In genomic region chr5:75457691-75458090, GRCh38 we compare ENCODE assay signal across 27 cellular contexts. TPM values are rescaled to one million over a fixed set of nuclear protein-coding genes. Genes with fewer than 3 reads are reported as not detected.
DNase-seq lines count a peak whose midpoint lies in the region; ATAC-seq, FAIRE-seq and TF ChIP-seq lines count a peak whose summit lies in the region.
"Had no signal": no experiment of that assay in that cellular context is flagged by ENCODE, and none has a peak within 500 bp of the region (broad histone marks: within the 10 kb centered on the region; RNA-seq: fewer than 3 reads in every experiment).

No MANE protein-coding gene starts in this region.

- H3K27ac Mint-ChIP-seq in effector memory CD8-positive, alpha-beta T cell: no peak overlapping the region
- H3K27ac Mint-ChIP-seq: activated CD8-positive, alpha-beta T cell treated with anti-CD3 and anti-CD28 coated beads for 36 hours; activated naive CD4-positive, alpha-beta T cell treated with anti-CD3 and anti-CD28 coated beads for 36 hours; brain; HFFc6; stimulated activated effector memory CD8-positive, alpha-beta T cell treated with anti-CD3 and anti-CD28 coated beads, Interleukin-12 subunit alpha, Interleukin-12 subunit beta, amount 100 ng/mL, for 72 hours had no signal

- H2AFZ ChIP-seq in keratinocyte (ENCODE audit: control insufficient read depth, low read length): no peak overlapping the region
- H2AFZ ChIP-seq: GM23248 had no signal

- no peaks in the 10 kb centered on the region for H4K20me1 ChIP-seq in keratinocyte (ENCODE audit: control insufficient read depth, extremely low read depth, insufficient read depth, low read length)

- H3K9ac ChIP-seq in keratinocyte (ENCODE audit: control insufficient read depth, extremely low read depth, insufficient read depth, low read length): no peak overlapping the region
- H3K9ac ChIP-seq: GM23248 had no signal

- intact Hi-C loops in upper lobe of right lung (cut with DNase I): no loop called here

- DNase-seq in SIG-M5 treated with dmso at 0.1 percent for 504 hours (lab: John Stamatoyannopoulos, UW; ENCODE audit: unreplicated experiment) (peak; percentile 52), SIG-M5 (lab: John Stamatoyannopoulos, UW) (no peak), bronchial epithelial cell (ENCODE audit: low read depth) (peak; percentile 90), keratinocyte (ENCODE audit: low read depth, low spot score) (peak; percentile 17), upper lobe of right lung (peak; percentile 71), NCI-H146 treated with DMSO at 0.1 percent for 48 hours (lab: John Stamatoyannopoulos, UW; ENCODE audit: unreplicated experiment) (no peak), WERI-Rb-1 (no peak)
- DNase-seq in effector memory CD8-positive, alpha-beta T cell: no peak
- DNase-seq: 8988T; activated CD8-positive, alpha-beta memory T cell treated with anti-CD3 and anti-CD28 coated beads, Interleukin-2, amount 50 U/mL, for 48 hours; activated CD8-positive, alpha-beta T cell treated with anti-CD3 and anti-CD28 coated beads for 36 hours; activated naive CD4-positive, alpha-beta T cell treated with anti-CD3 and anti-CD28 coated beads for 36 hours; COR-L47; dorsolateral prefrontal cortex; GM23248; HFFc6; KBM-7; MG63; NCI-H1417; NCI-H2081 treated with DMSO at 0.1 percent for 48 hours; NCI-H226; NCI-H69; Right ventricle myocardium superior had no signal

- peaks cover 6% of the 10 kb centered on the region for H3K4me1 ChIP-seq in keratinocyte (ENCODE audit: control insufficient read depth, extremely low read depth, insufficient read depth, low read length)
- peaks cover 4% of the 10 kb centered on the region for H3K4me1 ChIP-seq in upper lobe of right lung

- H3K4me3 ChIP-seq in bronchial epithelial cell (ENCODE audit: low read depth, low read length) (no peak overlapping the region), keratinocyte (ENCODE audit: control insufficient read depth in 2 of 3, extremely low read depth in 1 of 3, insufficient read depth in 2 of 3, low read depth in 1 of 3, low read length in 3 of 3) (no peak overlapping the region), upper lobe of right lung (no peak overlapping the region), WERI-Rb-1 (ENCODE audit: low read depth, low read length) (no peak overlapping the region)
- H3K4me3 ChIP-seq: dorsolateral prefrontal cortex, GM23248, MG63, upper lobe of left lung had no signal

- H3K27me3 Mint-ChIP-seq in effector memory CD8-positive, alpha-beta T cell: no peaks in the 10 kb centered on the region
- H3K27me3 Mint-ChIP-seq: activated CD8-positive, alpha-beta T cell treated with anti-CD3 and anti-CD28 coated beads for 36 hours had no signal

- H3K4me2 ChIP-seq in keratinocyte (ENCODE audit: control insufficient read depth, extremely low read depth, insufficient read depth, low read depth, low read length): peak overlapping the region; percentile 35

- no peaks in the 10 kb centered on the region for H3K36me3 ChIP-seq in bronchial epithelial cell (ENCODE audit: control insufficient read depth, insufficient read depth, low read length)
- peaks cover 0 to 1% of the 10 kb centered on the region in 2 experiments for H3K36me3 ChIP-seq in keratinocyte (ENCODE audit: control insufficient read depth in 2 of 2, extremely low read depth in 1 of 2, insufficient read depth in 2 of 2, low read length in 2 of 2)
- H3K36me3 ChIP-seq in upper lobe of right lung: peaks cover 9% of the 10 kb centered on the region
- no peaks in the 10 kb centered on the region; the same call in 1 of the 2 replicates for H3K36me3 ChIP-seq in WERI-Rb-1
- H3K36me3 ChIP-seq: MG63 had no signal

- H3K9me3 ChIP-seq in keratinocyte (ENCODE audit: control insufficient read depth, low read depth, low read length): no peaks in the 10 kb centered on the region
- no peaks in the 10 kb centered on the region for H3K9me3 ChIP-seq in upper lobe of right lung
- H3K9me3 ChIP-seq in WERI-Rb-1 (ENCODE audit: severe bottlenecking): no peaks in the 10 kb centered on the region
- H3K9me3 ChIP-seq: MG63, upper lobe of left lung had no signal

- no peak for FAIRE-seq in bronchial epithelial cell (lab: Jason Lieb, UNC)
- FAIRE-seq in keratinocyte (lab: Jason Lieb, UNC): no peak

- H3K36me3 Mint-ChIP-seq in effector memory CD8-positive, alpha-beta T cell (ENCODE audit: insufficient read depth): peaks cover 10% of the 10 kb centered on the region

- H3K27me3 ChIP-seq in bronchial epithelial cell (ENCODE audit: control insufficient read depth, insufficient read depth, low read length) (no peaks in the 10 kb centered on the region), keratinocyte (ENCODE audit: control insufficient read depth, extremely low read depth, insufficient read depth, low read length) (no peaks in the 10 kb centered on the region), upper lobe of right lung (no peaks in the 10 kb centered on the region), WERI-Rb-1 (ENCODE audit: insufficient read depth, low read depth, severe bottlenecking) (no peaks in the 10 kb centered on the region)
- H3K27me3 ChIP-seq: dorsolateral prefrontal cortex, MG63, upper lobe of left lung had no signal

- peaks cover 15 to 19% of the 10 kb centered on the region in 2 donors for H3K4me1 Mint-ChIP-seq in effector memory CD8-positive, alpha-beta T cell (ENCODE audit: low read depth in 2 of 2)

- H3K4me3 Mint-ChIP-seq in effector memory CD8-positive, alpha-beta T cell: no peak overlapping the region
- H3K4me3 Mint-ChIP-seq: activated CD8-positive, alpha-beta T cell treated with anti-CD3 and anti-CD28 coated beads for 36 hours; activated naive CD4-positive, alpha-beta T cell treated with anti-CD3 and anti-CD28 coated beads for 36 hours; brain; HFFc6; stimulated activated effector memory CD8-positive, alpha-beta T cell treated with anti-CD3 and anti-CD28 coated beads, Interleukin-12 subunit alpha, Interleukin-12 subunit beta, amount 100 ng/mL, for 72 hours had no signal

- peaks cover 8% of the 10 kb centered on the region for H3K79me2 ChIP-seq in keratinocyte (ENCODE audit: control insufficient read depth, insufficient read depth, low read length)

- peak; percentile 86 for ATAC-seq in upper lobe of right lung
- no peak for ATAC-seq in effector memory CD8-positive, alpha-beta T cell (replicated peaks)
- ATAC-seq: activated CD8-positive, alpha-beta T cell treated with anti-CD3 and anti-CD28 coated beads for 36 hours; stimulated activated effector memory CD8-positive, alpha-beta T cell treated with anti-CD3 and anti-CD28 coated beads, Interleukin-12 subunit alpha, Interleukin-12 subunit beta, amount 100 ng/mL, for 72 hours had no signal

- TF ChIP-seq CTCF in bronchial epithelial cell (IDR thresholded peaks at IDR 0.05; ENCODE audit: insufficient read depth, low read length, severe bottlenecking) (no peak), keratinocyte (optimal IDR thresholded peaks at IDR 0.05 in 1 of 3, IDR thresholded peaks at IDR 0.05 in 1 of 3, conservative IDR thresholded peaks at IDR 0.05 in 1 of 3; ENCODE audit: extremely low read depth in 1 of 3, insufficient read depth in 2 of 3, low read length in 3 of 3) (no peak), upper lobe of right lung (IDR thresholded peaks at IDR 0.05) (no peak), WERI-Rb-1 (IDR thresholded peaks at IDR 0.05; ENCODE audit: low read depth, low read length) (no peak)

- H3K27ac ChIP-seq in keratinocyte (ENCODE audit: control insufficient read depth, insufficient read depth, low read length): peak overlapping the region; percentile 13
- no peak overlapping the region for H3K27ac ChIP-seq in upper lobe of right lung
- H3K27ac ChIP-seq in WERI-Rb-1: no peak overlapping the region
- H3K27ac ChIP-seq: C4-2B, dorsolateral prefrontal cortex, GM23248 had no signal

- H3K9me1 ChIP-seq in keratinocyte (ENCODE audit: control insufficient read depth, extremely low read depth, insufficient read depth, low read length): no peaks in the 10 kb centered on the region

- H3K9me3 Mint-ChIP-seq in effector memory CD8-positive, alpha-beta T cell: no peaks in the 10 kb centered on the region
- H3K9me3 Mint-ChIP-seq: activated CD8-positive, alpha-beta T cell treated with anti-CD3 and anti-CD28 coated beads for 36 hours; activated naive CD4-positive, alpha-beta T cell treated with anti-CD3 and anti-CD28 coated beads for 36 hours; HFFc6 had no signal

- dilution Hi-C loops in keratinocyte (cut with MboI; ENCODE audit: extremely low pct_ligation_motif_present, low sequenced_read_pairs): no loop called here

RNA-seq across cellular contexts. Expression of gene CERT1, which starts 53.7 kb away (rescaled TPM):
- total RNA-seq in bronchial epithelial cell (20.5 and 25.3 TPM in 2 replicates), upper lobe of right lung (60.7 TPM)
- polyA plus RNA-seq in keratinocyte: 13.0 to 20.8 TPM (median 14.2 TPM) in 3 replicates
- 78.7 TPM for polyA plus RNA-seq in keratinocyte (2011; ENCODE audit: low read depth)
- 13.0 and 18.9 TPM in 2 replicates for polyA plus RNA-seq in keratinocyte (2011; cell fraction: cytosol; rRNA removed)
- 23.9 and 29.8 TPM in 2 replicates for polyA plus RNA-seq in keratinocyte (2011; cell fraction: nucleus; rRNA removed)
- polyA plus RNA-seq in keratinocyte (2012; ENCODE audit: low replicate concordance): 19.6 and 29.5 TPM in 2 replicates
- 24.7 to 51.6 TPM (median 27.3 TPM) in 3 replicates for polyA minus RNA-seq in keratinocyte
- polyA minus RNA-seq in keratinocyte (2011; cell fraction: cytosol; rRNA and poly(A)+ RNA removed): 33.2 TPM
- 28.8 and 58.6 TPM in 2 replicates for polyA minus RNA-seq in keratinocyte (2011; cell fraction: nucleus; rRNA and poly(A)+ RNA removed)

RNA-seq across cellular contexts. Expression of gene POLK, which starts 54.0 kb away (rescaled TPM):
- total RNA-seq in bronchial epithelial cell: 22.4 and 23.8 TPM in 2 replicates
- polyA plus RNA-seq in keratinocyte: 12.1 to 25.8 TPM (median 18.7 TPM) in 3 replicates
- 20.6 TPM for polyA plus RNA-seq in keratinocyte (2011; ENCODE audit: low read depth)
- polyA plus RNA-seq in keratinocyte (2011; cell fraction: cytosol; rRNA removed): 8.9 and 24.6 TPM in 2 replicates
- 38.4 and 47.6 TPM in 2 replicates for polyA plus RNA-seq in keratinocyte (2011; cell fraction: nucleus; rRNA removed)
- 7.1 and 9.1 TPM in 2 replicates for polyA plus RNA-seq in keratinocyte (2012; ENCODE audit: low replicate concordance)
- polyA minus RNA-seq in keratinocyte: 12.9 to 54.3 TPM (median 30.0 TPM) in 3 replicates
- polyA minus RNA-seq in keratinocyte (2011; cell fraction: cytosol; rRNA and poly(A)+ RNA removed): 7.5 TPM
- polyA minus RNA-seq in keratinocyte (2011; cell fraction: nucleus; rRNA and poly(A)+ RNA removed): 20.5 and 50.7 TPM in 2 replicates
- 38.2 TPM for total RNA-seq in upper lobe of right lung

Comparison
In these comparisons a context has a peak if more than half of its experiments do, and no peak if none do; other contexts are left out.
1. DNase-seq: peak in SIG-M5 treated with dmso at 0.1 percent for 504 hours (single experiment), bronchial epithelial cell (single experiment), keratinocyte (single experiment) and upper lobe of right lung (single experiment); none in SIG-M5 (single experiment), NCI-H146 treated with DMSO at 0.1 percent for 48 hours (single experiment), effector memory CD8-positive, alpha-beta T cell (0 of 3) and WERI-Rb-1 (single experiment).